Comparison of ENCODE assay signal across 15 cellular contexts in the genomic region with DNA sequence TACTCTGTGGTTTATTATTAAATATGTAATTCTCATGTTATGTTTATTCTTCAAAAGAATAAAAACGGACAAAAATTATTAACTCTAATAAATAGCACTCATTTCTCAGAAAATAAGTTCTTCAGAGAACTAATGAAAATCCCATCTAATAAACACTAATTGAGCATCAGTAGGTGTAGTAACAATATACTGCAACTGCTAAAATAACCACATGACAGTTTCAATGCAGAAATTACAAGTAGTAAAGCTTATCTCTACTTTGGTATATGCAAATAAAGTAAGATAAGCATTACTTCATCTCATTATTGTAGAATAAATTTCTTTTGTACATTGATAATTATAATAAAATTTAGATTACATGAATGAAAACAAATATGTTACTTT. TPM values are rescaled to one million over a fixed set of nuclear protein-coding genes. Genes with fewer than 3 reads are reported as not detected.
A peak's percentile ranks its signal among the peaks of the same experiment; 100 is the strongest.
DNase-seq lines count a peak whose midpoint lies in the region; ATAC-seq and TF ChIP-seq lines count a peak whose summit lies in the region.
"Had no signal": no experiment of that assay in that cellular context is flagged by ENCODE, and none has a peak within 500 bp of the region (broad histone marks: within the 10 kb centered on the region; RNA-seq: fewer than 3 reads in every experiment).

No MANE protein-coding gene starts in this region.

- H3K9me3 ChIP-seq in right lobe of liver: no peaks in the 10 kb centered on the region
- H3K9me3 ChIP-seq: thoracic aorta had no signal

- no peak for DNase-seq in NCI-H1436 (lab: John Stamatoyannopoulos, UW)
- no peak for DNase-seq in Right ventricle myocardium inferior (ENCODE audit: missing footprints)
- DNase-seq in right lobe of liver: no peak
- no peak for DNase-seq in effector CD4-positive, alpha-beta T cell
- DNase-seq: activated naive CD8-positive, alpha-beta T cell treated with anti-CD3 and anti-CD28 coated beads for 36 hours; MV-4-11; NCI-H345; right cardiac atrium had no signal

- H3K4me1 ChIP-seq in right lobe of liver: no peaks in the 10 kb centered on the region

- no peak overlapping the region for H3K4me3 ChIP-seq in right lobe of liver
- H3K4me3 ChIP-seq: thoracic aorta had no signal

- ATAC-seq in GM18499 (IDR thresholded peaks at IDR 0.05; ENCODE audit: insufficient read depth, unreplicated experiment): peak; percentile 75
- peak; percentile 53 for ATAC-seq in GM19463 (IDR thresholded peaks at IDR 0.05; ENCODE audit: unreplicated experiment)
- ATAC-seq in HG02840 (IDR thresholded peaks at IDR 0.05; ENCODE audit: low FRiP score, unreplicated experiment): peak; percentile 78
- peak; percentile 86 for ATAC-seq in HG03432 (IDR thresholded peaks at IDR 0.05; ENCODE audit: unreplicated experiment)
- no peak for ATAC-seq in Right ventricle myocardium inferior
- no peak for ATAC-seq in right lobe of liver

- H3K36me3 ChIP-seq in right lobe of liver: no peaks in the 10 kb centered on the region
- H3K36me3 ChIP-seq: thoracic aorta had no signal

- no peak for TF ChIP-seq CTCF in right lobe of liver (IDR thresholded peaks at IDR 0.05)

- WGBS in right lobe of liver (ENCODE audit: insufficient coverage, low coverage, low lambda C conversion rate, missing lambda C conversion rate): 41% methylated on average over 1 of the region's 1 CpG

- no peak overlapping the region for H3K27ac ChIP-seq in right lobe of liver
- H3K27ac ChIP-seq: RWPE1, thoracic aorta had no signal

- no peak for TF ChIP-seq POLR2A in right lobe of liver (IDR thresholded peaks at IDR 0.05)

- intact Hi-C loops in Right ventricle myocardium inferior (cut with DNase I) (no loop called here), right lobe of liver (cut with DNase I) (no loop called here)

- H3K27me3 ChIP-seq in right lobe of liver: no peaks in the 10 kb centered on the region

RNA-seq across cellular contexts. Expression of gene DKK1, which starts 56.4 kb away (rescaled TPM):
- total RNA-seq in Right ventricle myocardium inferior (not detected), right lobe of liver (not detected)
- total RNA-seq: activated CD8-positive, alpha-beta memory T cell treated with anti-CD3 and anti-CD28 coated beads for 36 hours; activated naive CD8-positive, alpha-beta T cell treated with anti-CD3 and anti-CD28 coated beads for 36 hours; right cardiac atrium had no signal

Comparison
In these comparisons a context has a peak if more than half of its experiments do, and no peak if none do; other contexts are left out.
1. ATAC-seq: peak in GM18499 (single experiment), GM19463 (single experiment), HG02840 (single experiment) and HG03432 (single experiment); none in Right ventricle myocardium inferior (single experiment) and right lobe of liver (0 of 4).